In genomic region chr12:55865327-55865726, GRCh38 we compare ENCODE assay signal across 2 cellular contexts.
TF ChIP-seq lines count a peak whose summit lies in the region.

No MANE protein-coding gene starts in this region.

TF ChIP-seq in HCT116, 20 proteins besides CTCF, POLR2A, EP300 and RAD21:
- TF ChIP-seq EZH2phosphoT487 (IDR thresholded peaks at IDR 0.05; ENCODE audit: borderline replicate concordance), result no peak
- TF ChIP-seq ELF1 (IDR thresholded peaks at IDR 0.05; ENCODE audit: borderline replicate concordance, low read depth), result no peak
- peak; percentile 78 for TF ChIP-seq CBX3 (IDR thresholded peaks at IDR 0.05; ENCODE audit: low read depth)
TF ChIP-seq in HCT116: peak in this region for 1.

TF ChIP-seq in GM12878, 131 proteins besides CTCF, POLR2A, EP300 and RAD21:
- TF ChIP-seq GATAD2B (conservative IDR thresholded peaks at IDR 0.05; ENCODE audit: low read depth) (no peak), CBX5 (IDR thresholded peaks at IDR 0.05; ENCODE audit: low read depth) (0 out of 2 replicates have a peak, but pooled peaks have one; percentile 57), JUND (IDR thresholded peaks at IDR 0.05; ENCODE audit: low read depth, low read length) (no peak)
